In the genomic region with DNA sequence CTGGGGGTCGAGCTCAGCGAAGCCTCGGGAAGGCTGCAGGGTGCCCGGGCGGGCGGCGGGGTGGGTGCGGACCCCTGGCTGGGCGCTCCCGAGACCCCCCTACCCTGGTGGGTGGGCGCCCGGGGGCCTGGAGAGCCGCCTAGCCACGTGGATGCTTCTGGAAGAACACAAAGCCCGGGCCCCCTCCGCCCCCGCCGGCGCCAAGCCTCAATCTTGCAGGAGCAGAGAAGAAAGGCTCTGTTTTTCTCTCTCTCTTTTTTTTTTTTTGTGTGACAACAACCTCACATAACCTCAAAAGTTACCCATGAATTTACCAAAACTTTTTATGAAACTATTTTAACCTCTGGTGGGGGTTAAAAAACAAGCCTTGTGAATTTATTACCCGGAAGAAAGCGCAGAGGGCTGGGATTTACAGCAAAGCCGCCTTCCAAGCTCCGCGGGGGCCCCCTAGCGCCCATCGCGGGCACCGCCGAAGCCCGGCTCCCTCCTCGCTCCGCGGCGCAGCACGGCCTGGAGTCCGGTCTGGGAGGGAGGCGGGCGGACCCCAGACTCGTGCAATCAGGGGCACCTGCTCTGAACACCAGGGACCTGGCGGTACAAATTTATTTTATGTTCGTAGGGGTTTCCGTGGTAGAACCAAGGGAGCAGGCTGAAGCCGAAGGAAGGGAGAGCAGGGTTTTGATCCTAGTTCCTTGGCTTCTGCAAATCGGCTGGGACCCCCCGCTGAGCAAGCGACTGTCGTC, we compare ENCODE assay signal across 8 cellular contexts. TPM values are rescaled to one million over a fixed set of nuclear protein-coding genes. Genes with fewer than 3 reads are reported as not detected.
DNase-seq lines count a peak whose midpoint lies in the region; ATAC-seq and TF ChIP-seq lines count a peak whose summit lies in the region.

No MANE protein-coding gene starts in this region.

- no peaks in the 10 kb centered on the region for H3K36me3 ChIP-seq in BLaER1 treated with 17β-estradiol and CSF1 and Interleukin-3, amounts not matched to agents 10 nM and 100 nM

- H3K27ac ChIP-seq in BLaER1 treated with 17β-estradiol and CSF1 and Interleukin-3, amounts not matched to agents 10 nM and 100 nM = peak overlapping the region; percentile 34 to 75 (median 64); a peak in 19 of 22 replicates

- peaks cover 0 to 17% (median 11%) of the 10 kb centered on the region in 10 experiments; a peak in 13 of 20 replicates for H3K4me1 ChIP-seq in BLaER1 treated with 17β-estradiol and CSF1 and Interleukin-3, amounts not matched to agents 10 nM and 100 nM

- H3K27me3 ChIP-seq in BLaER1 treated with 17β-estradiol and CSF1 and Interleukin-3, amounts not matched to agents 10 nM and 100 nM = peaks cover 15 to 37% (median 24%) of the 10 kb centered on the region in 11 experiments

- H3K27ac Mint-ChIP-seq in neural crest cell (ENCODE audit: unreplicated experiment) = peak overlapping the region; percentile 48

- peaks cover 34% of the 10 kb centered on the region for H3K4me1 Mint-ChIP-seq in neural crest cell

- no peaks in the 10 kb centered on the region for H3K9me3 Mint-ChIP-seq in neural crest cell

- peak overlapping the region; percentile 83 for H3K4me3 Mint-ChIP-seq in neural crest cell

- H3K4me3 ChIP-seq in BLaER1 treated with 17β-estradiol and CSF1 and Interleukin-3, amounts not matched to agents 10 nM and 100 nM = peak overlapping the region; percentile 54 to 73 (median 62)
- peak overlapping the region; percentile 51 for H3K4me3 ChIP-seq in fibroblast of villous mesenchyme (ENCODE audit: low read depth, low read length)

- H3K36me3 Mint-ChIP-seq in neural crest cell (ENCODE audit: low read depth) = no peaks in the 10 kb centered on the region

- no peaks in the 10 kb centered on the region for H4K20me1 ChIP-seq in BLaER1 treated with 17β-estradiol and CSF1 and Interleukin-3, amounts not matched to agents 10 nM and 100 nM

- no peaks in the 10 kb centered on the region for H3K9me3 ChIP-seq in BLaER1 treated with 17β-estradiol and CSF1 and Interleukin-3, amounts not matched to agents 10 nM and 100 nM (replicated peaks in 1 of 11)

- peak overlapping the region; percentile 59 to 81 (median 76) for H3K9ac ChIP-seq in BLaER1 treated with 17β-estradiol and CSF1 and Interleukin-3, amounts not matched to agents 10 nM and 100 nM

- DNase-seq in HuH-7 (ENCODE audit: low spot score) (peak; percentile 86), RPMI8226 (peak; percentile 72), fibroblast of villous mesenchyme (ENCODE audit: low read depth) (peak; percentile 71), neural crest cell (ENCODE audit: low read depth, low spot score) (peak; percentile 94)
- peak; percentile 92 for DNase-seq in activated effector memory CD4-positive, alpha-beta T cell treated with anti-CD3 and anti-CD28 coated beads, Interleukin-2, amount 50 U/mL, for 16 hours
- peak; percentile 95 for DNase-seq in stimulated activated naive CD8-positive, alpha-beta T cell treated with anti-CD3 and anti-CD28 coated beads, Interleukin-15, Interleukin-2, amounts not matched to agents 100 U/mL and 50 U/mL, for 24 hours

- peaks cover 44% of the 10 kb centered on the region for H3K27me3 Mint-ChIP-seq in neural crest cell (ENCODE audit: low read depth)

- ATAC-seq in GM19351 (IDR thresholded peaks at IDR 0.05; ENCODE audit: unreplicated experiment) = peak; percentile 87
- ATAC-seq in stimulated activated naive CD8-positive, alpha-beta T cell treated with anti-CD3 and anti-CD28 coated beads, Interleukin-15, Interleukin-2, amounts not matched to agents 100 U/mL and 50 U/mL, for 24 hours = peak; percentile 96

- peak overlapping the region; percentile 78 to 95 (median 87) for H3K4me2 ChIP-seq in BLaER1 treated with 17β-estradiol and CSF1 and Interleukin-3, amounts not matched to agents 10 nM and 100 nM

- TF ChIP-seq CTCF in fibroblast of villous mesenchyme (IDR thresholded peaks at IDR 0.05; ENCODE audit: insufficient read depth, low read depth, low read length) (peak; percentile 97), neural crest cell (conservative IDR thresholded peaks at IDR 0.05) (peak; percentile 97)

RNA-seq across cellular contexts. Expression of a gene that starts 58.8 kb away (rescaled TPM):
- total RNA-seq in fibroblast of villous mesenchyme = not detected in 2 replicates
- not detected in 2 replicates for total RNA-seq in neural crest cell

Comparison
In these comparisons a context has a peak if more than half of its experiments do, and no peak if none do; other contexts are left out.
1. Peak in every context shown above with its lines: DNase-seq, ATAC-seq, H3K4me3 ChIP-seq and H3K27ac ChIP-seq.